Comparison of ENCODE assay signal across 8 cellular contexts in the genomic region with DNA sequence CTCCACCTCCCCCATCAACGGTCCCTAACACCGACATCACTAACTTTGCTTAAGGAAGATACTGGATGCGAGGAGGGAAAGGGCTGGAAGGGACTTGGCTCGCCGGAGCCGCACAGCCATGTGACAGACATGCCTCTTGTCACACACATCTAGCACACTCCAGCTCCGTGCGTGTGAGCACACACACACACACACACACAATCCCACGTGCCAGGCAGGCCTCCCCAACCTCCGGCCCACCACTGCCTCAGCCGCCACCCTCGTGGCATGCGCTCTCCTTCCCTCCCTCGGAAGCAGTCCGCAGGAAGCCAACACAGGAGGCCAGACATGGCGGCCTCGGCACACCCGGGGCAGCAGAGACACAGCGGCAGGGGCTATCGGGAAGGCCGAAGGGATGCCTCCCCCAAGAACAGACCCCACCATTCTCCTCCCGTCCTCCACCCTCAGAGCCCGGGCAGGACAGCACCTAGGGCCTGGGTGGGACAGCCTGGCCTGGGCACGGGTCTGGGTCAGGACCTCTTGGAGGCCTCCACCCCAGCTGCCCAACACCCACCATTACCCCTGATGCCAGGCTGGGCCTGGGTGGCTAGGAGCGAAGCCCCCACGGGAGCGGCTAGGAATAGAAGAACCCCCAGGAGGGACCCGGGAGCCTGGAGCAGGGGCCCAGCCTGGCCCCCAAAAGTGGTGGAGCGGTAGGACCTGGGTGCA. TPM values are rescaled to one million over a fixed set of nuclear protein-coding genes. Genes with fewer than 3 reads are reported as not detected.
DNase-seq lines count a peak whose midpoint lies in the region; ATAC-seq and TF ChIP-seq lines count a peak whose summit lies in the region.

No MANE protein-coding gene starts in this region.

- in situ Hi-C loops in gastrocnemius medialis (cut with MboI; ENCODE audit: low sequenced_read_pairs in 4 of 4) = no loop called here

- H3K4me1 ChIP-seq in gastrocnemius medialis = peaks cover 5 to 16% of the 10 kb centered on the region in 2 donors
- H3K4me1 ChIP-seq in foreskin keratinocyte = no peaks in the 10 kb centered on the region

- H3K27me3 ChIP-seq in dorsolateral prefrontal cortex = peaks cover 0 to 16% (median 0%) of the 10 kb centered on the region in 45 donors
- peaks cover 0 to 8% (median 3%) of the 10 kb centered on the region in 3 donors for H3K27me3 ChIP-seq in gastrocnemius medialis
- no peaks in the 10 kb centered on the region for H3K27me3 ChIP-seq in foreskin keratinocyte

- DNase-seq in dorsolateral prefrontal cortex = peak in 1 of 10 donors; percentile 11
- no peak for DNase-seq in gastrocnemius medialis
- DNase-seq in EL = no peak
- DNase-seq in foreskin keratinocyte = no peak
- DNase-seq in NCI-H510A treated with DMSO at 0.1 percent for 48 hours (lab: John Stamatoyannopoulos, UW) = no peak

- no peak for TF ChIP-seq CTCF in dorsolateral prefrontal cortex (IDR thresholded peaks at IDR 0.05 in 54 of 56, conservative IDR thresholded peaks at IDR 0.05 in 2 of 56; ENCODE audit: low read depth in 1 of 56, partially characterized antibody in 56 of 56)
- no peak for TF ChIP-seq CTCF in gastrocnemius medialis (IDR thresholded peaks at IDR 0.05 in 4 of 5, conservative IDR thresholded peaks at IDR 0.05 in 1 of 5)
- TF ChIP-seq CTCF in foreskin keratinocyte (conservative IDR thresholded peaks at IDR 0.05) = no peak

- intact Hi-C loops in dorsolateral prefrontal cortex (cut with DNase I) = no loop called here
- intact Hi-C loops in gastrocnemius medialis (cut with DNase I; ENCODE audit: low total_unique reads) = no loop called here

- ATAC-seq in GM19397 (IDR thresholded peaks at IDR 0.05; ENCODE audit: unreplicated experiment) (peak; percentile 16), gastrocnemius medialis (peak in 1 of 2 donors; percentile 7), foreskin keratinocyte (no peak), HG02870 (IDR thresholded peaks at IDR 0.05; ENCODE audit: unreplicated experiment) (no peak)
- ATAC-seq in activated CD4-positive, CD25-positive, alpha-beta regulatory T cell treated with anti-CD3 and anti-CD28 coated beads, Interleukin-2, amount 50 U/mL, for 24 hours = peak; percentile 39 to 53

- H3K36me3 ChIP-seq in gastrocnemius medialis = no peaks in the 10 kb centered on the region

- H3K27ac ChIP-seq in dorsolateral prefrontal cortex (peak overlapping the region in 50 of 59 donors; percentile 11 to 78 (median 58)), gastrocnemius medialis (peak overlapping the region; percentile 51 to 74 (median 67)), foreskin keratinocyte (no peak overlapping the region)

- H3K9me3 ChIP-seq in gastrocnemius medialis = no peaks in the 10 kb centered on the region

- peak overlapping the region in 54 of 59 donors; percentile 2 to 60 (median 36) for H3K4me3 ChIP-seq in dorsolateral prefrontal cortex
- H3K4me3 ChIP-seq in gastrocnemius medialis = peak overlapping the region; percentile 31 to 53 (median 43)

- TF ChIP-seq POLR2A in gastrocnemius medialis (IDR thresholded peaks at IDR 0.05) = no peak

RNA-seq across cellular contexts. Expression of a gene that starts 1.0 kb away (rescaled TPM):
- total RNA-seq in dorsolateral prefrontal cortex = 10 to 100 TPM in 24 of 120 experiments, 1 to 10 TPM in 96; 1.9 to 15.8 (median 7.0) TPM
- 1 to 10 TPM; 2.4 to 7.0 (median 5.2) TPM for total RNA-seq in gastrocnemius medialis
- total RNA-seq in foreskin keratinocyte = 4.2 and 5.5 TPM in 2 replicates
- 5.7 and 6.1 TPM in 2 replicates for polyA plus RNA-seq in foreskin keratinocyte

RNA-seq across cellular contexts. Expression of a gene that starts 34.1 kb away (rescaled TPM):
- total RNA-seq in dorsolateral prefrontal cortex = 1 to 10 TPM; 1.0 to 7.3 (median 2.8) TPM
- total RNA-seq in gastrocnemius medialis = 1 to 10 TPM; 2.6 to 5.7 (median 4.4) TPM
- total RNA-seq in foreskin keratinocyte = 116 and 130 TPM in 2 replicates
- 112 and 115 TPM in 2 replicates for polyA plus RNA-seq in foreskin keratinocyte

RNA-seq across cellular contexts. Expression of a gene that starts 57.9 kb away (rescaled TPM):
- total RNA-seq in dorsolateral prefrontal cortex (10 to 100 TPM; 22.8 to 99.1 (median 67.0) TPM), gastrocnemius medialis (under 1 TPM in 2 of 4 donors, not detected in 2; 0.02 to 0.03 TPM), foreskin keratinocyte (0.88 and 0.95 TPM in 2 replicates)
- polyA plus RNA-seq in foreskin keratinocyte = 0.44 and 0.46 TPM in 2 replicates

Comparison
In these comparisons a context has a peak if more than half of its experiments do, and no peak if none do; other contexts are left out.
1. ATAC-seq: peak in GM19397 (single experiment) and activated CD4-positive, CD25-positive, alpha-beta regulatory T cell treated with anti-CD3 and anti-CD28 coated beads, Interleukin-2, amount 50 U/mL, for 24 hours (2 of 2); none in foreskin keratinocyte (single experiment) and HG02870 (single experiment).
2. RNA of a gene that starts 34.1 kb away (total RNA-seq): 116 to 130 TPM in foreskin keratinocyte; 2.6 to 5.7 TPM in gastrocnemius medialis and 1.0 to 7.3 TPM in dorsolateral prefrontal cortex; every median in the first group is over 10 times any median in the second.
3. RNA of a gene that starts 57.9 kb away (total RNA-seq): 22.8 to 99.1 TPM in dorsolateral prefrontal cortex; 0.88 to 0.95 TPM in foreskin keratinocyte and 0.02 to 0.03 TPM in gastrocnemius medialis; every median in the first group is over 10 times any median in the second.